Comparison of ENCODE assay signal across 8 cellular contexts in the genomic region with DNA sequence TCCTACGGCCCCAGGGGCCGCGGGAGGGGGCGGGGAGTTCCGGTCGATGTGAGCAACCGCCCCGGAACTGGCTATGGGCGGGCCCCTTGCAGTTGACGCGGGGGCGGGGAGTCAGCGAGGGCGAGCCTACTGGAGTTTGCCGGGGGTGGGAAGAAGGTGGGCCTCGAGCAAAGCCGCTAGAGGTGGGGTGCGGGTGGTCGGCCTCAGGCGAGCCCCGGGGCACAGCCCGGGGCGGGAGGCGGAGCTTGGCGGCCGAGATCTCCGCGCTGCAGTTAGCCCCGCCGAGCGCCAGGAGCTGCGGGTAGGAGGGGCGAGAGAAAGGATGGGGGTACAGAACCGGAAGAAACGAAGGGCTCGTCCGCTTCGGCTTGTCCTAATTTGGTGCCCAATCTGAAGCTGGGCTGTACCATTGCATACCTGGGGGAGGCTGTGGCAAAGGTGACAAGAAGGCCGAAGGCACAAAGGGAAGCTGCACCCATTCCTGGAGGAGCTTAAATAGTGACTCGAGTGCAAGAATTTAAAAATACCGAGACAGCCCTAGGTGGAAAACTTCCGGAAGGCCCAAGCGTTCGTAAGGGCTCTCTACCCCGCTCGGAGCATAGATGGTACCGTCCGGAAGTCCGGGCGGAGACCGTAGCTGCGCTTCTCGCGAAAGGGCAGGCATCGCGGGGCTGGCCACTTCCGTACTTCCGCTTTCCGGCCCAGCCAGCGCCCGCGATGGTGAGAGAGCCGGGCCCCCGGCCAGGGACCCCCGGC. TPM values are rescaled to one million over a fixed set of nuclear protein-coding genes. Genes with fewer than 3 reads are reported as not detected.
A peak's percentile ranks its signal among the peaks of the same experiment; 100 is the strongest.
DNase-seq lines count a peak whose midpoint lies in the region; ATAC-seq, FAIRE-seq and TF ChIP-seq lines count a peak whose summit lies in the region.

A gene (plus strand): TSS at position 678 of the 756 bp plus-strand sequence. CDS start 40 bp downstream, at position 718.
A gene with protein sequence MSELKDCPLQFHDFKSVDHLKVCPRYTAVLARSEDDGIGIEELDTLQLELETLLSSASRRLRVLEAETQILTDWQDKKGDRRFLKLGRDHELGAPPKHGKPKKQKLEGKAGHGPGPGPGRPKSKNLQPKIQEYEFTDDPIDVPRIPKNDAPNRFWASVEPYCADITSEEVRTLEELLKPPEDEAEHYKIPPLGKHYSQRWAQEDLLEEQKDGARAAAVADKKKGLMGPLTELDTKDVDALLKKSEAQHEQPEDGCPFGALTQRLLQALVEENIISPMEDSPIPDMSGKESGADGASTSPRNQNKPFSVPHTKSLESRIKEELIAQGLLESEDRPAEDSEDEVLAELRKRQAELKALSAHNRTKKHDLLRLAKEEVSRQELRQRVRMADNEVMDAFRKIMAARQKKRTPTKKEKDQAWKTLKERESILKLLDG (minus strand): TSS at position 69 of the 756 bp plus-strand sequence. CDS start 1,007 bp downstream, outside the sequence.

- 0 to 1% methylated on average over 64 to 65 of the region's 65 CpGs for WGBS in pancreas, 2 donors
- 0 to 1% methylated on average over 24 to 45 of the region's 65 CpGs for WGBS in thyroid gland, 2 donors

- ATAC-seq in HG02798 (IDR thresholded peaks at IDR 0.05; ENCODE audit: poor library complexity, unreplicated experiment) (peak; percentile 88), Right ventricle myocardium inferior (peak; percentile 95), pancreas (peak; percentile 93 to 98 (median 95))

- DNase-seq in GM12891 (ENCODE audit: insufficient read length, low spot score) (peak; percentile 84), NCI-H1417 treated with DMSO at 0.1 percent for 48 hours (lab: John Stamatoyannopoulos, UW) (peak; percentile 73), SW 1271 (lab: John Stamatoyannopoulos, UW) (peak; percentile 93 to 99), Right ventricle myocardium inferior (ENCODE audit: missing footprints) (peak; percentile 98), pancreas (peak; percentile 85 to 94 (median 89)), thyroid gland (peak; percentile 94)
- peak; percentile 77 for DNase-seq in activated naive CD8-positive, alpha-beta T cell treated with anti-CD3 and anti-CD28 coated beads, Interleukin-2, amount 50 U/mL, for 16 hours (ENCODE audit: low read depth, low spot score)

- peak within 1 kb of the TSS; percentile 78 to 94 (median 86) for H3K4me3 ChIP-seq in pancreas
- peak within 1 kb of the TSS; percentile 64 to 93 (median 92) for H3K4me3 ChIP-seq in thyroid gland (replicated peaks in 1 of 3)

- FAIRE-seq in GM12891 (lab: Jason Lieb, UNC) (peak; percentile 87), pancreas (lab: Jason Lieb, UNC) (no peak)

- H3K27ac ChIP-seq in pancreas: peak within 1 kb of the TSS; percentile 84 to 90 (median 88)
- H3K27ac ChIP-seq in thyroid gland: peak within 1 kb of the TSS; percentile 91 to 98 (median 91)

- peaks cover 0 to 4% (median 0%) of the 10 kb centered on the region in 3 donors for H3K36me3 ChIP-seq in pancreas
- H3K36me3 ChIP-seq in thyroid gland: peaks cover 10 to 11% of the 10 kb centered on the region in 2 donors

- H3K4me1 ChIP-seq in pancreas: peaks cover 0 to 13% (median 3%) of the 10 kb centered on the region in 3 donors
- peaks cover 12 to 25% of the 10 kb centered on the region in 2 donors for H3K4me1 ChIP-seq in thyroid gland

- H3K9me3 ChIP-seq in pancreas (no peaks in the 10 kb centered on the region), thyroid gland (no peaks in the 10 kb centered on the region)

- H3K27me3 ChIP-seq in pancreas (no peaks in the 10 kb centered on the region), thyroid gland (no peaks in the 10 kb centered on the region)

- TF ChIP-seq CTCF in pancreas (IDR thresholded peaks at IDR 0.05): no peak
- peak in 2 of 6 experiments; percentile 11 to 46 for TF ChIP-seq CTCF in thyroid gland (IDR thresholded peaks at IDR 0.05)

- intact Hi-C loops in Right ventricle myocardium inferior (cut with DNase I): loop anchor here (2.0 to 5.0 kb wide), 2 partner anchors 44 to 140 kb away; a partner anchor contains a TSS
- intact Hi-C loops in pancreas (cut with DNase I): no loop called here
- intact Hi-C loops in thyroid gland (cut with DNase I): loop anchor here (10.0 kb wide), 1 partner anchor 138 kb away; no protein-coding TSS in a partner anchor

- peak; percentile 15 for TF ChIP-seq POLR2A in GM12891 (IDR thresholded peaks at IDR 0.05; ENCODE audit: low read depth, low read length)
- peak; percentile 12 to 66 for TF ChIP-seq POLR2A in thyroid gland (IDR thresholded peaks at IDR 0.05)

TF ChIP-seq in GM12891, 5 proteins besides CTCF, POLR2A, EP300 and RAD21:
- TF ChIP-seq SPI1 (IDR thresholded peaks at IDR 0.05; ENCODE audit: low read depth, low read length): peak; percentile 74
- TF ChIP-seq PAX5 (IDR thresholded peaks at IDR 0.05; ENCODE audit: insufficient read depth, low read length, severe bottlenecking): no peak
- TF ChIP-seq POU2F2 (IDR thresholded peaks at IDR 0.05; ENCODE audit: low read depth, low read length): peak; percentile 29; the same call in 1 of the 2 replicates
- peak; percentile 81; the same call in 1 of the 2 replicates for TF ChIP-seq POLR2AphosphoS5 (IDR thresholded peaks at IDR 0.05; ENCODE audit: low read depth, low read length)
- TF ChIP-seq TAF1 (IDR thresholded peaks at IDR 0.05; ENCODE audit: low read depth, low read length): peak; percentile 85

RNA-seq across cellular contexts. Expression of the first gene that starts in this region (rescaled TPM):
- polyA plus RNA-seq in GM12891 (2012; ENCODE audit: low read depth, missing spikeins): 296 TPM
- total RNA-seq in Right ventricle myocardium inferior (70.8 TPM), pancreas (10 to 100 TPM; 39.5 to 72.6 (median 53.1) TPM), thyroid gland (100 to 1,000 TPM; 155 to 232 (median 187) TPM)
- polyA plus RNA-seq in pancreas: 10 to 100 TPM; 35.0 to 44.7 TPM

RNA-seq across cellular contexts. Expression of the second gene that starts in this region (rescaled TPM):
- 34.8 TPM for polyA plus RNA-seq in GM12891 (2012; ENCODE audit: low read depth, missing spikeins)
- 48.4 TPM for total RNA-seq in Right ventricle myocardium inferior
- 10 to 100 TPM; 13.2 to 28.0 (median 18.4) TPM for total RNA-seq in pancreas
- polyA plus RNA-seq in pancreas: 10 to 100 TPM; 22.0 to 29.1 TPM
- 10 to 100 TPM; 64.2 to 93.3 (median 83.3) TPM for total RNA-seq in thyroid gland

Comparison
In these comparisons a context has a peak if more than half of its experiments do, and no peak if none do; other contexts are left out.
1. Peak in every context shown above with its lines: DNase-seq, ATAC-seq, H3K4me3 ChIP-seq and H3K27ac ChIP-seq.
2. intact Hi-C loops: an anchor here in Right ventricle myocardium inferior (2.0 to 5.0 kb wide) and thyroid gland (10.0 kb wide); none called in pancreas.